Comparison of ENCODE assay signal across 8 cellular contexts in genomic region chr5:170100051-170100943, GRCh38.
DNase-seq lines count a peak whose midpoint lies in the region; ATAC-seq and TF ChIP-seq lines count a peak whose summit lies in the region.

No MANE protein-coding gene starts in this region.

- H3K27ac ChIP-seq in brain microvascular endothelial cell = no peak overlapping the region

- H3K36me3 ChIP-seq in brain microvascular endothelial cell (replicated peaks) = no peaks in the 10 kb centered on the region

- ATAC-seq in GM21526 (IDR thresholded peaks at IDR 0.05; ENCODE audit: low FRiP score, unreplicated experiment) = peak; percentile 60
- ATAC-seq in HG02763 (IDR thresholded peaks at IDR 0.05; ENCODE audit: unreplicated experiment) = no peak

- TF ChIP-seq CTCF in brain microvascular endothelial cell (IDR thresholded peaks at IDR 0.05; ENCODE audit: low read depth, low read length, missing control alignments) = peak; percentile 81

- peak; percentile 82 for DNase-seq in CD1c-positive myeloid dendritic cell (ENCODE audit: extremely low spot score)
- DNase-seq in NCI-H2029 (lab: John Stamatoyannopoulos, UW) = peak; percentile 57
- DNase-seq in UCSD-AML1 (lab: John Stamatoyannopoulos, UW; ENCODE audit: unreplicated experiment) = peak; percentile 78
- DNase-seq in brain microvascular endothelial cell = peak; percentile 81
- peak; percentile 73 for DNase-seq in iPS-NIHi11 (ENCODE audit: low spot score)
- DNase-seq in stimulated activated CD4-positive, alpha-beta T cell treated with anti-CD3 and anti-CD28 coated beads, Interleukin-12 subunit alpha, Interleukin-12 subunit beta, amount 100 ng/mL, for 4 hours = peak; percentile 62

- in situ Hi-C loops in brain microvascular endothelial cell (cut with HindIII; ENCODE audit: low pct_ligation_motif_present, low sequenced_read_pairs) = no loop called here

- no peaks in the 10 kb centered on the region for H3K27me3 ChIP-seq in brain microvascular endothelial cell (replicated peaks)

- no peak overlapping the region for H3K4me3 ChIP-seq in brain microvascular endothelial cell (ENCODE audit: low read depth, low read length)
